In genomic region chr1:193558491-193559028, GRCh38 we compare ENCODE assay signal across 9 cellular contexts.
DNase-seq lines count a peak whose midpoint lies in the region; ATAC-seq and TF ChIP-seq lines count a peak whose summit lies in the region.
"Had no signal": no experiment of that assay in that cellular context is flagged by ENCODE, and none has a peak within 500 bp of the region (broad histone marks: within the 10 kb centered on the region; RNA-seq: fewer than 3 reads in every experiment).

No MANE protein-coding gene starts in this region.

- H3K4me3 ChIP-seq in upper lobe of right lung = no peak overlapping the region
- H3K4me3 ChIP-seq: cardiac muscle cell had no signal

- no peak overlapping the region for H3K27ac ChIP-seq in upper lobe of right lung
- H3K27ac ChIP-seq: cardiac muscle cell had no signal

- H3K4me3 Mint-ChIP-seq in T-helper 17 cell = peak overlapping the region; percentile 70

- DNase-seq in left cardiac atrium (no peak), Right ventricle myocardium inferior (ENCODE audit: missing footprints) (no peak), T-helper 17 cell (no peak), fibroblast of peridontal ligament (ENCODE audit: extremely low read depth) (peak; percentile 98), upper lobe of right lung (no peak)

- no peaks in the 10 kb centered on the region for H3K27me3 ChIP-seq in upper lobe of right lung
- H3K27me3 ChIP-seq: cardiac muscle cell had no signal

- H3K27ac Mint-ChIP-seq in T-helper 17 cell = peak overlapping the region; percentile 94

- TF ChIP-seq CTCF in upper lobe of right lung (IDR thresholded peaks at IDR 0.05) = no peak

- H3K36me3 ChIP-seq in upper lobe of right lung = no peaks in the 10 kb centered on the region
- H3K36me3 ChIP-seq: cardiac muscle cell had no signal

- H3K27me3 Mint-ChIP-seq in T-helper 17 cell = no peaks in the 10 kb centered on the region

- H3K9me3 ChIP-seq in T-helper 17 cell (ENCODE audit: control insufficient read depth, low read length, poor library complexity, severe bottlenecking) (no peaks in the 10 kb centered on the region), upper lobe of right lung (no peaks in the 10 kb centered on the region)

- peak; percentile 71 to 78 for ATAC-seq in left cardiac atrium
- no peak for ATAC-seq in Right ventricle myocardium inferior
- peak; percentile 66 for ATAC-seq in T-helper 17 cell
- ATAC-seq in upper lobe of right lung = peak; percentile 89
- no peak for ATAC-seq in HG03460 (IDR thresholded peaks at IDR 0.05; ENCODE audit: unreplicated experiment)
- no peak for ATAC-seq in HG03175 (IDR thresholded peaks at IDR 0.05; ENCODE audit: unreplicated experiment)
- ATAC-seq in GM21717 (IDR thresholded peaks at IDR 0.05; ENCODE audit: unreplicated experiment) = no peak

- no peaks in the 10 kb centered on the region for H3K36me3 Mint-ChIP-seq in T-helper 17 cell (ENCODE audit: low read depth)

- H3K4me1 ChIP-seq in upper lobe of right lung = peaks cover 13% of the 10 kb centered on the region

- intact Hi-C loops in left cardiac atrium (cut with DNase I) = no loop called here
- intact Hi-C loops in Right ventricle myocardium inferior (cut with DNase I) = no loop called here
- intact Hi-C loops in upper lobe of right lung (cut with DNase I) = no loop called here

- peaks cover 27% of the 10 kb centered on the region for H3K4me1 Mint-ChIP-seq in T-helper 17 cell

Comparison
In these comparisons a context has a peak if more than half of its experiments do, and no peak if none do; other contexts are left out.
1. ATAC-seq: peak in left cardiac atrium (2 of 2), T-helper 17 cell (single experiment) and upper lobe of right lung (single experiment); none in Right ventricle myocardium inferior (single experiment), HG03460 (single experiment), HG03175 (single experiment) and GM21717 (single experiment).